Comparison of ENCODE assay signal across 9 cellular contexts in genomic region chr21:23452384-23453083, GRCh38.
A peak's percentile ranks its signal among the peaks of the same experiment; 100 is the strongest.
DNase-seq lines count a peak whose midpoint lies in the region; ATAC-seq, FAIRE-seq and TF ChIP-seq lines count a peak whose summit lies in the region.
"Had no signal": no experiment of that assay in that cellular context is flagged by ENCODE, and none has a peak within 500 bp of the region (broad histone marks: within the 10 kb centered on the region; RNA-seq: fewer than 3 reads in every experiment).

No MANE protein-coding gene starts in this region.

- ATAC-seq in memory B cell (ENCODE audit: low read depth) (peak; percentile 44), omental fat pad (ENCODE audit: low FRiP score) (no peak)

- no peaks in the 10 kb centered on the region for H3K9me3 ChIP-seq in HEK293 (ENCODE audit: control insufficient read depth, insufficient read depth, low read depth, low read length)
- H3K9me3 ChIP-seq in NT2/D1 (ENCODE audit: insufficient read depth, low read length) = no peaks in the 10 kb centered on the region
- no peaks in the 10 kb centered on the region for H3K9me3 ChIP-seq in effector memory CD4-positive, alpha-beta T cell (ENCODE audit: control insufficient read depth, low read length)

- CTCF ChIA-PET in HEK293 (lab: Yijun Ruan, JAX) = interaction anchor here (0.5 to 1.1 kb wide), 4 partner anchors 11 to 1374 kb away, joined by 3 to 4 read pairs (median 3); no protein-coding TSS in a partner anchor

- H3K4me1 Mint-ChIP-seq in memory B cell = peaks cover 4% of the 10 kb centered on the region

- H3K27me3 ChIP-seq in NT2/D1 (ENCODE audit: insufficient read depth, insufficient read length) = no peaks in the 10 kb centered on the region
- H3K27me3 ChIP-seq in effector memory CD4-positive, alpha-beta T cell (replicated peaks; ENCODE audit: control insufficient read depth, insufficient read depth, low read length, poor library complexity, severe bottlenecking) = no peaks in the 10 kb centered on the region
- H3K27me3 ChIP-seq: brain microvascular endothelial cell had no signal

- FAIRE-seq in GM18507 (lab: Jason Lieb, UNC) = peak; percentile 56

- no peaks in the 10 kb centered on the region for H3K36me3 Mint-ChIP-seq in memory B cell

- H3K27me3 Mint-ChIP-seq in memory B cell = no peaks in the 10 kb centered on the region

- H3K9me3 Mint-ChIP-seq in memory B cell = no peaks in the 10 kb centered on the region

- no peak overlapping the region for H3K27ac Mint-ChIP-seq in memory B cell

- no peak for DNase-seq in GM18507 (ENCODE audit: extremely low spot score, insufficient read length, low read depth)
- peak; percentile 64 for DNase-seq in NT2/D1 (ENCODE audit: low read depth, low spot score)
- no peak for DNase-seq in memory B cell (ENCODE audit: low spot score in 2 of 2)
- DNase-seq in omental fat pad (ENCODE audit: low spot score) = no peak
- DNase-seq in effector memory CD4-positive, alpha-beta T cell = no peak
- no peak for DNase-seq in putamen (ENCODE audit: low spot score)
- no peak for DNase-seq in stimulated activated CD8-positive, alpha-beta memory T cell treated with anti-CD3 and anti-CD28 coated beads, Interleukin-4, amount 100 ng/mL, for 48 hours
- DNase-seq: brain microvascular endothelial cell had no signal

- H3K4me1 ChIP-seq in HEK293 (ENCODE audit: control insufficient read depth, insufficient read depth, low read length) (no peaks in the 10 kb centered on the region), NT2/D1 (ENCODE audit: insufficient read depth, insufficient read length) (no peaks in the 10 kb centered on the region)
- no peaks in the 10 kb centered on the region for H3K4me1 ChIP-seq in effector memory CD4-positive, alpha-beta T cell (ENCODE audit: control insufficient read depth, insufficient read depth, low read length, poor library complexity, severe bottlenecking)

- no peak for TF ChIP-seq CTCF in HEK293 (tag by site-specific recombination; IDR thresholded peaks at IDR 0.05)
- no peak for TF ChIP-seq CTCF in omental fat pad (IDR thresholded peaks at IDR 0.05)

- H3K4me3 Mint-ChIP-seq in memory B cell = peak overlapping the region; percentile 64

- H3K4me3 ChIP-seq in HEK293 (ENCODE audit: low read depth, low read length) (peak overlapping the region; percentile 7; the same call in 1 of the 2 replicates), NT2/D1 (ENCODE audit: insufficient read length, low read depth) (no peak overlapping the region)
- H3K4me3 ChIP-seq in effector memory CD4-positive, alpha-beta T cell (ENCODE audit: insufficient read depth, low read depth, low read length, poor library complexity, severe bottlenecking) = no peak overlapping the region

- POLR2A ChIA-PET in HEK293 (lab: Yijun Ruan, JAX) = no interaction called here

- H3K27ac ChIP-seq in HEK293 (ENCODE audit: extremely low read depth, low read depth, low read length) = no peak overlapping the region
- H3K27ac ChIP-seq in effector memory CD4-positive, alpha-beta T cell (ENCODE audit: insufficient read depth, low read length, poor library complexity, severe bottlenecking) = no peak overlapping the region
- H3K27ac ChIP-seq: brain microvascular endothelial cell had no signal

- H3K36me3 ChIP-seq in HEK293 (ENCODE audit: control insufficient read depth in 2 of 2, insufficient read depth in 1 of 2, low read length in 2 of 2) (no peaks in the 10 kb centered on the region), NT2/D1 (ENCODE audit: insufficient read depth, insufficient read length, low read length) (no peaks in the 10 kb centered on the region)
- no peaks in the 10 kb centered on the region for H3K36me3 ChIP-seq in effector memory CD4-positive, alpha-beta T cell (ENCODE audit: control insufficient read depth, insufficient read depth, low read length)
- H3K36me3 ChIP-seq: brain microvascular endothelial cell had no signal

- no peak overlapping the region for H3K9ac ChIP-seq in NT2/D1 (ENCODE audit: insufficient read length, low read depth)

TF ChIP-seq in HEK293, 187 proteins besides CTCF, POLR2A, EP300 and RAD21:
- TF ChIP-seq OSR2 (tag by site-specific recombination; IDR thresholded peaks at IDR 0.05) = no peak
- 0 out of 2 replicates have a peak, but pooled peaks have one; percentile 13 for TF ChIP-seq ZBTB8A (tag by site-specific recombination; IDR thresholded peaks at IDR 0.05)
